Comparison of ENCODE assay signal across 1 cellular context in genomic region chr1:201916649-201917249, GRCh38.
A peak's percentile ranks its signal among the peaks of the same experiment; 100 is the strongest.
TF ChIP-seq lines count a peak whose summit lies in the region.

No MANE protein-coding gene starts in this region.

TF ChIP-seq in K562, 482 proteins besides CTCF, POLR2A, EP300 and RAD21 (continues in another document):
- no peak for TF ChIP-seq BDP1 (IDR thresholded peaks at IDR 0.05; ENCODE audit: insufficient read depth, insufficient read length)
- TF ChIP-seq ATF6 (CRISPR knock-in tag; IDR thresholded peaks at IDR 0.05): no peak
- no peak for TF ChIP-seq TCF3 (CRISPR knock-in tag; IDR thresholded peaks at IDR 0.05)
- no peak for TF ChIP-seq CAMTA2 (CRISPR knock-in tag; conservative IDR thresholded peaks at IDR 0.05)
- no peak for TF ChIP-seq RNF2 (IDR thresholded peaks at IDR 0.05)
- TF ChIP-seq SREBF1 (IDR thresholded peaks at IDR 0.05; ENCODE audit: borderline replicate concordance, low read depth, low read length): no peak
- TF ChIP-seq GATAD2A (IDR thresholded peaks at IDR 0.05): no peak
- no peak for TF ChIP-seq HIVEP1 (CRISPR knock-in tag; IDR thresholded peaks at IDR 0.05)
- TF ChIP-seq ATF7 (IDR thresholded peaks at IDR 0.05): peak; percentile 84
- no peak for TF ChIP-seq ZNF354B (CRISPR knock-in tag; IDR thresholded peaks at IDR 0.05)
- TF ChIP-seq ZBTB17 (CRISPR knock-in tag; IDR thresholded peaks at IDR 0.05): no peak
- no peak for TF ChIP-seq HSF4 (CRISPR knock-in tag; IDR thresholded peaks at IDR 0.05; ENCODE audit: borderline replicate concordance)
- TF ChIP-seq ZNF384 (IDR thresholded peaks at IDR 0.05; ENCODE audit: low read depth, low read length): no peak
- no peak for TF ChIP-seq ZNF280B (CRISPR knock-in tag; IDR thresholded peaks at IDR 0.05)
- no peak for TF ChIP-seq XRCC4 (IDR thresholded peaks at IDR 0.05; ENCODE audit: extremely low read depth, insufficient read depth, insufficient read length)
- TF ChIP-seq NBN (IDR thresholded peaks at IDR 0.05; ENCODE audit: low read depth): peak; percentile 31; the same call in 1 of the 2 replicates
- TF ChIP-seq HNRNPH1 (optimal IDR thresholded peaks at IDR 0.05; ENCODE audit: low read depth, low read length): no peak
- no peak for TF ChIP-seq U2AF2 (optimal IDR thresholded peaks at IDR 0.05; ENCODE audit: low read depth, low read length)
- TF ChIP-seq NR2C1 (IDR thresholded peaks at IDR 0.05): 0 out of 2 replicates have a peak, but pooled peaks have one; percentile 13
- TF ChIP-seq NR2C1 (tag; IDR thresholded peaks at IDR 0.05): no peak
- no peak for TF ChIP-seq KLF16 (IDR thresholded peaks at IDR 0.05)
- no peak for TF ChIP-seq ZBED1 (IDR thresholded peaks at IDR 0.05)
- no peak for TF ChIP-seq ZNF253 (CRISPR knock-in tag; conservative IDR thresholded peaks at IDR 0.05)
- no peak for TF ChIP-seq BCL6 (CRISPR knock-in tag; IDR thresholded peaks at IDR 0.05)
- peak; percentile 89 for TF ChIP-seq JUND (IDR thresholded peaks at IDR 0.05; ENCODE audit: borderline replicate concordance, low read depth, low read length)
- TF ChIP-seq JUND (tag; IDR thresholded peaks at IDR 0.05; ENCODE audit: borderline replicate concordance, low read depth, low read length): peak; percentile 89; the same call in 1 of the 3 replicates
- TF ChIP-seq ZNF592 (IDR thresholded peaks at IDR 0.05): no peak
- TF ChIP-seq SMARCE1 (IDR thresholded peaks at IDR 0.05): peak; percentile 88
- TF ChIP-seq RBBP5 (IDR thresholded peaks at IDR 0.05; ENCODE audit: borderline replicate concordance, insufficient read depth, low read length, poor library complexity, severe bottlenecking): peak; percentile 58
- no peak for TF ChIP-seq ZBTB40 (IDR thresholded peaks at IDR 0.05)
- TF ChIP-seq ZBTB40 (CRISPR knock-in tag; IDR thresholded peaks at IDR 0.05): no peak
- no peak for TF ChIP-seq HOXB6 (CRISPR knock-in tag; IDR thresholded peaks at IDR 0.05; ENCODE audit: borderline replicate concordance)
- no peak for TF ChIP-seq ZFPM2 (CRISPR knock-in tag; IDR thresholded peaks at IDR 0.05)
- TF ChIP-seq GATA2 (CRISPR knock-in tag; IDR thresholded peaks at IDR 0.05): peak; percentile 48
- no peak for TF ChIP-seq SPI1 (IDR thresholded peaks at IDR 0.05; ENCODE audit: borderline replicate concordance, low read depth, low read length)
- no peak for TF ChIP-seq ETS2 (tag; IDR thresholded peaks at IDR 0.05; ENCODE audit: borderline replicate concordance, poor library complexity, severe bottlenecking)
- no peak for TF ChIP-seq CREB3L1 (IDR thresholded peaks at IDR 0.05; ENCODE audit: borderline replicate concordance, low read depth)
- no peak for TF ChIP-seq C11orf30 (IDR thresholded peaks at IDR 0.05; ENCODE audit: low read depth)
- no peak for TF ChIP-seq EGR1 (conservative IDR thresholded peaks at IDR 0.05)
- no peak for TF ChIP-seq CLOCK (CRISPR knock-in tag; IDR thresholded peaks at IDR 0.05; ENCODE audit: borderline replicate concordance)
- no peak for TF ChIP-seq ZNF696 (CRISPR knock-in tag; conservative IDR thresholded peaks at IDR 0.05)
- TF ChIP-seq FOXP1 (CRISPR knock-in tag; IDR thresholded peaks at IDR 0.05): no peak
- peak; percentile 23 to 53; a peak in 3 of 4 replicates for TF ChIP-seq NRF1 (conservative IDR thresholded peaks at IDR 0.05 in 1 of 2, IDR thresholded peaks at IDR 0.05 in 1 of 2)
- TF ChIP-seq ILF3 (IDR thresholded peaks at IDR 0.05; ENCODE audit: borderline replicate concordance): no peak
- 0 out of 2 replicates have a peak, but pooled peaks have one; percentile 33 for TF ChIP-seq MAX (CRISPR knock-in tag; IDR thresholded peaks at IDR 0.05)
- TF ChIP-seq ELF1 (tag; IDR thresholded peaks at IDR 0.05): no peak
- TF ChIP-seq HDAC3 (IDR thresholded peaks at IDR 0.05; ENCODE audit: borderline replicate concordance, partially characterized antibody): no peak
- no peak for TF ChIP-seq FUS (optimal IDR thresholded peaks at IDR 0.05; ENCODE audit: low read depth, low read length)
